Comparison of ENCODE assay signal across 9 cellular contexts in genomic region chr2:111702119-111702808, GRCh38.
A peak's percentile ranks its signal among the peaks of the same experiment; 100 is the strongest.
DNase-seq lines count a peak whose midpoint lies in the region; ATAC-seq, FAIRE-seq and TF ChIP-seq lines count a peak whose summit lies in the region.
"Had no signal": no experiment of that assay in that cellular context is flagged by ENCODE, and none has a peak within 500 bp of the region (broad histone marks: within the 10 kb centered on the region; RNA-seq: fewer than 3 reads in every experiment).

No MANE protein-coding gene starts in this region.

- CTCF ChIA-PET in activated CD8-positive, alpha-beta T cell treated with anti-CD3 and anti-CD28 coated beads for 36 hours (lab: Charles Lee): interaction anchor here (0.7 to 2.2 kb wide), 5 partner anchors 9 to 897 kb away, joined by 3 to 10 read pairs (median 3); no protein-coding TSS in a partner anchor

- no peak overlapping the region for H3K4me3 ChIP-seq in esophagus (ENCODE audit: low read depth in 1 of 2, low read length in 2 of 2)
- no peak overlapping the region for H3K4me3 ChIP-seq in uterus
- H3K4me3 ChIP-seq: skin epidermis had no signal

- intact Hi-C loops in activated CD8-positive, alpha-beta T cell treated with anti-CD3 and anti-CD28 coated beads for 36 hours (cut with micrococcal nuclease): loop anchor here (10.0 kb wide), 1 partner anchor 587 kb away; no protein-coding TSS in a partner anchor
- intact Hi-C loops in uterus (cut with DNase I; ENCODE audit: low total_unique reads): no loop called here

- H3K4me3 Mint-ChIP-seq in activated CD8-positive, alpha-beta T cell treated with anti-CD3 and anti-CD28 coated beads for 36 hours: no peak overlapping the region
- no peak overlapping the region for H3K4me3 Mint-ChIP-seq in naive B cell

- no peak overlapping the region for H3K27ac Mint-ChIP-seq in activated CD8-positive, alpha-beta T cell treated with anti-CD3 and anti-CD28 coated beads for 36 hours
- H3K27ac Mint-ChIP-seq in naive B cell: peak overlapping the region in 1 of 6 donors; percentile 49

- no peaks in the 10 kb centered on the region for H3K36me3 ChIP-seq in esophagus (ENCODE audit: control insufficient read depth in 2 of 2, insufficient read depth in 2 of 2, low read length in 1 of 2)
- no peaks in the 10 kb centered on the region for H3K36me3 ChIP-seq in uterus

- H3K27ac ChIP-seq in esophagus (ENCODE audit: low read depth in 2 of 2, low read length in 1 of 2) (peak overlapping the region; percentile 42 to 77), uterus (no peak overlapping the region)

- H3K27me3 Mint-ChIP-seq in activated CD8-positive, alpha-beta T cell treated with anti-CD3 and anti-CD28 coated beads for 36 hours: peaks cover 11% of the 10 kb centered on the region
- peaks cover 8 to 15% (median 9%) of the 10 kb centered on the region in 3 donors for H3K27me3 Mint-ChIP-seq in naive B cell

- POLR2A ChIA-PET in activated CD8-positive, alpha-beta T cell treated with anti-CD3 and anti-CD28 coated beads for 36 hours (lab: Charles Lee): no interaction called here

- peak; percentile 78 for TF ChIP-seq CTCF in activated CD8-positive, alpha-beta T cell treated with anti-CD3 and anti-CD28 coated beads for 36 hours (IDR thresholded peaks at IDR 0.05)
- TF ChIP-seq CTCF in uterus (IDR thresholded peaks at IDR 0.05): peak in 3 of 4 experiments; percentile 19 to 47 (median 34)

- H3K36me3 Mint-ChIP-seq in activated CD8-positive, alpha-beta T cell treated with anti-CD3 and anti-CD28 coated beads for 36 hours (ENCODE audit: low read depth): no peaks in the 10 kb centered on the region
- no peaks in the 10 kb centered on the region for H3K36me3 Mint-ChIP-seq in naive B cell

- H3K4me1 Mint-ChIP-seq in activated CD8-positive, alpha-beta T cell treated with anti-CD3 and anti-CD28 coated beads for 36 hours (ENCODE audit: low read depth): peaks cover 38% of the 10 kb centered on the region
- peaks cover 4 to 15% (median 6%) of the 10 kb centered on the region in 3 donors for H3K4me1 Mint-ChIP-seq in naive B cell

- 57 to 58% methylated on average over 14 of the region's 14 CpGs for WGBS in esophagus, 2 donors

- TF ChIP-seq POLR2A in GM12892 (IDR thresholded peaks at IDR 0.05; ENCODE audit: low read depth, low read length) (no peak), uterus (IDR thresholded peaks at IDR 0.05) (no peak)

- no peaks in the 10 kb centered on the region for H3K9me3 Mint-ChIP-seq in activated CD8-positive, alpha-beta T cell treated with anti-CD3 and anti-CD28 coated beads for 36 hours
- no peaks in the 10 kb centered on the region for H3K9me3 Mint-ChIP-seq in naive B cell

- no peak for FAIRE-seq in GM12892 (lab: Jason Lieb, UNC)

- peak; percentile 58 for DNase-seq in AG08395 (ENCODE audit: low spot score)
- DNase-seq in GM12892 (ENCODE audit: insufficient read length): peak; percentile 45
- DNase-seq in NCI-H748 (lab: John Stamatoyannopoulos, UW; ENCODE audit: unreplicated experiment): peak; percentile 53
- peak; percentile 55 for DNase-seq in activated CD8-positive, alpha-beta T cell treated with anti-CD3 and anti-CD28 coated beads for 36 hours
- DNase-seq in naive B cell: peak; percentile 17
- DNase-seq in uterus: no peak
- DNase-seq in putamen (ENCODE audit: low spot score): no peak

- no peaks in the 10 kb centered on the region for H3K27me3 ChIP-seq in esophagus (ENCODE audit: control insufficient read depth in 1 of 2, insufficient read depth in 2 of 2, low read length in 2 of 2)
- H3K27me3 ChIP-seq in uterus: no peaks in the 10 kb centered on the region

- no peak for ATAC-seq in activated CD8-positive, alpha-beta T cell treated with anti-CD3 and anti-CD28 coated beads for 36 hours
- no peak for ATAC-seq in naive B cell (ENCODE audit: low read depth in 2 of 2)

- H3K9me3 ChIP-seq in esophagus (ENCODE audit: control insufficient read depth in 2 of 2, insufficient read depth in 1 of 2, low read depth in 1 of 2, low read length in 1 of 2) (no peaks in the 10 kb centered on the region), uterus (no peaks in the 10 kb centered on the region)

- H3K4me1 ChIP-seq in esophagus (ENCODE audit: control insufficient read depth in 2 of 2, insufficient read depth in 2 of 2, low read length in 1 of 2): peaks cover 15 to 35% of the 10 kb centered on the region in 2 donors
- H3K4me1 ChIP-seq in uterus: no peaks in the 10 kb centered on the region

Comparison
In these comparisons a context has a peak if more than half of its experiments do, and no peak if none do; other contexts are left out.
1. DNase-seq: peak in AG08395 (single experiment), GM12892 (single experiment), NCI-H748 (single experiment), activated CD8-positive, alpha-beta T cell treated with anti-CD3 and anti-CD28 coated beads for 36 hours (single experiment) and naive B cell (single experiment); none in uterus (0 of 2) and putamen (single experiment).
2. H3K27ac ChIP-seq: peak in esophagus (2 of 2); none in uterus (0 of 2).